ENCODE assay signal across 8 cellular contexts in the genomic region with DNA sequence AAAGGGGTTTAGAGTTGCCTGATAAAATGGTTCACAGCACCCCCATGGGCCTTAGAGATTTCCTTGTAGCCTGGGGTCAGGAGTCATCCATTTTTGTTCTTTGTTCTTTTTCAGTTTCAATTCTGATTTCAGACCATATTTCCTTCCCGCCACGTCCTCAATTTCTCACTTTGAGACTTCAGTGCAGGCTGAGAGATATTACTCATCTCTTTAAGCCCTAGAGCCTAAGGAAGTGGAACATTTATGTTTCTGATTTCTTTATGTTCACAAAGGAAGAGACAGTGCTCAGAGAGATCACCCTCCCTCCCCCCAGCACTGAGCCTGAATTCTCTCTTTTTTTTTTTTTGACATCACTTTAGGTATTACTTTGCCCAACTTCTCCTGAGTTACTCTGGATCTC. TPM values are rescaled to one million over a fixed set of nuclear protein-coding genes. Genes with fewer than 3 reads are reported as not detected.
DNase-seq lines count a peak whose midpoint lies in the region; ATAC-seq and TF ChIP-seq lines count a peak whose summit lies in the region.

No MANE protein-coding gene starts in this region.

- peaks cover 84% of the 10 kb centered on the region for H3K4me1 Mint-ChIP-seq in CD8-positive, alpha-beta T cell (ENCODE audit: low read depth)
- peaks cover 52% of the 10 kb centered on the region for H3K4me1 Mint-ChIP-seq in dendritic cell treated with granulocyte-macrophage colony-stimulating factor and Interleukin-4, amounts not matched to agents 40 ng/mL and 50 ng/mL, for 4 days (ENCODE audit: low read depth)

- H3K36me3 Mint-ChIP-seq in CD8-positive, alpha-beta T cell, result peaks cover 76% of the 10 kb centered on the region
- H3K36me3 Mint-ChIP-seq in dendritic cell treated with granulocyte-macrophage colony-stimulating factor and Interleukin-4, amounts not matched to agents 40 ng/mL and 50 ng/mL, for 4 days (ENCODE audit: low read depth), result peaks cover 79% of the 10 kb centered on the region

- ATAC-seq in CD8-positive, alpha-beta T cell, result peak; percentile 68
- ATAC-seq in GM19468 (IDR thresholded peaks at IDR 0.05; ENCODE audit: extremely low read depth, unreplicated experiment), result peak; percentile 66
- peak; percentile 76 for ATAC-seq in HG03565 (IDR thresholded peaks at IDR 0.05; ENCODE audit: unreplicated experiment)
- no peak for ATAC-seq in GM19328 (IDR thresholded peaks at IDR 0.05; ENCODE audit: unreplicated experiment)

- H3K4me1 ChIP-seq in CD8-positive, alpha-beta T cell (ENCODE audit: insufficient read depth, low read length), result peaks cover 86% of the 10 kb centered on the region

- POLR2A ChIA-PET in CD8-positive, alpha-beta T cell (lab: Charles Lee), result no interaction called here

- DNase-seq in CD8-positive, alpha-beta T cell, result peak in 3 of 7 experiments; percentile 13 to 53 (median 21)
- no peak for DNase-seq in HuH-7 (ENCODE audit: low spot score)
- no peak for DNase-seq in NCI-H1092 treated with DMSO at 0.1 percent for 48 hours (lab: John Stamatoyannopoulos, UW)
- DNase-seq in SKM-1 treated with dmso at 0.1 percent for 144 hours (lab: John Stamatoyannopoulos, UW; ENCODE audit: unreplicated experiment), result no peak

- intact Hi-C loops in CD8-positive, alpha-beta T cell (cut with DNase I, micrococcal nuclease), result loop anchor here (1.0 to 10.0 kb wide), 7 partner anchors 25 to 261 kb away; partner anchors contain the start of gene MSN (in 1 of the 2)
- intact Hi-C loops in dendritic cell treated with granulocyte-macrophage colony-stimulating factor and Interleukin-4, amounts not matched to agents 40 ng/mL and 50 ng/mL, for 4 days (cut with micrococcal nuclease), result no loop called here

- H3K9me3 Mint-ChIP-seq in CD8-positive, alpha-beta T cell, result no peaks in the 10 kb centered on the region
- H3K9me3 Mint-ChIP-seq in dendritic cell treated with granulocyte-macrophage colony-stimulating factor and Interleukin-4, amounts not matched to agents 40 ng/mL and 50 ng/mL, for 4 days, result no peaks in the 10 kb centered on the region

- TF ChIP-seq CTCF in CD8-positive, alpha-beta T cell (IDR thresholded peaks at IDR 0.05), result no peak

- H3K27me3 Mint-ChIP-seq in CD8-positive, alpha-beta T cell (ENCODE audit: low read depth), result no peaks in the 10 kb centered on the region
- H3K27me3 Mint-ChIP-seq in dendritic cell treated with granulocyte-macrophage colony-stimulating factor and Interleukin-4, amounts not matched to agents 40 ng/mL and 50 ng/mL, for 4 days, result no peaks in the 10 kb centered on the region

- H3K27ac Mint-ChIP-seq in CD8-positive, alpha-beta T cell, result peak overlapping the region; percentile 91
- H3K27ac Mint-ChIP-seq in dendritic cell treated with granulocyte-macrophage colony-stimulating factor and Interleukin-4, amounts not matched to agents 40 ng/mL and 50 ng/mL, for 4 days, result peak overlapping the region; percentile 58

- no peaks in the 10 kb centered on the region for H3K27me3 ChIP-seq in CD8-positive, alpha-beta T cell (ENCODE audit: insufficient read depth, low read length)

- CTCF ChIA-PET in CD8-positive, alpha-beta T cell (lab: Charles Lee), result interaction anchor here (1.4 kb wide), 1 partner anchor 17 kb away, joined by 3 read pairs; no protein-coding TSS in a partner anchor

- no peak overlapping the region for H3K4me3 ChIP-seq in CD8-positive, alpha-beta T cell (ENCODE audit: low read depth, low read length)

- peak overlapping the region; percentile 58 for H3K27ac ChIP-seq in CD8-positive, alpha-beta T cell (ENCODE audit: low read depth, low read length)

- peaks cover 10% of the 10 kb centered on the region for H3K36me3 ChIP-seq in CD8-positive, alpha-beta T cell (ENCODE audit: insufficient read depth, low read length)

- no peaks in the 10 kb centered on the region for H3K9me3 ChIP-seq in CD8-positive, alpha-beta T cell (ENCODE audit: low read length)

- H3K4me3 Mint-ChIP-seq in CD8-positive, alpha-beta T cell, result peak overlapping the region; percentile 45
- no peak overlapping the region for H3K4me3 Mint-ChIP-seq in dendritic cell treated with granulocyte-macrophage colony-stimulating factor and Interleukin-4, amounts not matched to agents 40 ng/mL and 50 ng/mL, for 4 days

RNA-seq across cellular contexts. Expression of gene MSN, which starts 56.3 kb away (rescaled TPM):
- 100 to 1,000 TPM; 285 to 286 TPM for total RNA-seq in CD8-positive, alpha-beta T cell
